1 cellular context compared by ENCODE assay signal in genomic region chr9:36258170-36258988, GRCh38.
TF ChIP-seq lines count a peak whose summit lies in the region.

Gene GNE (minus strand): TSS chr9:36258448. CDS start chr9:36249355, 9,093 bp downstream.

TF ChIP-seq in GM12878, 131 proteins besides CTCF, POLR2A, EP300 and RAD21 (continued from another document and continues in another):
- TF ChIP-seq RB1 (IDR thresholded peaks at IDR 0.05; ENCODE audit: borderline replicate concordance) = peak; percentile 90; the same call in 1 of the 2 replicates
- TF ChIP-seq HDAC6 (IDR thresholded peaks at IDR 0.05; ENCODE audit: unreplicated experiment) = no peak
- TF ChIP-seq, protein P1, sequence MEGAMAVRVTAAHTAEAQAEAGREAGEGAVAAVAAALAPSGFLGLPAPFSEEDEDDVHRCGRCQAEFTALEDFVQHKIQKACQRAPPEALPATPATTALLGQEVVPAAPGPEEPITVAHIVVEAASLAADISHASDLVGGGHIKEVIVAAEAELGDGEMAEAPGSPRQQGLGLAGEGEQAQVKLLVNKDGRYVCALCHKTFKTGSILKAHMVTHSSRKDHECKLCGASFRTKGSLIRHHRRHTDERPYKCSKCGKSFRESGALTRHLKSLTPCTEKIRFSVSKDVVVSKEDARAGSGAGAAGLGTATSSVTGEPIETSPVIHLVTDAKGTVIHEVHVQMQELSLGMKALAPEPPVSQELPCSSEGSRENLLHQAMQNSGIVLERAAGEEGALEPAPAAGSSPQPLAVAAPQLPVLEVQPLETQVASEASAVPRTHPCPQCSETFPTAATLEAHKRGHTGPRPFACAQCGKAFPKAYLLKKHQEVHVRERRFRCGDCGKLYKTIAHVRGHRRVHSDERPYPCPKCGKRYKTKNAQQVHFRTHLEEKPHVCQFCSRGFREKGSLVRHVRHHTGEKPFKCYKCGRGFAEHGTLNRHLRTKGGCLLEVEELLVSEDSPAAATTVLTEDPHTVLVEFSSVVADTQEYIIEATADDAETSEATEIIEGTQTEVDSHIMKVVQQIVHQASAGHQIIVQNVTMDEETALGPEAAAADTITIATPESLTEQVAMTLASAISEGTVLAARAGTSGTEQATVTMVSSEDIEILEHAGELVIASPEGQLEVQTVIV (IDR thresholded peaks at IDR 0.05; ENCODE audit: borderline replicate concordance, partially characterized antibody) = peak; percentile 51
- TF ChIP-seq KAT2A (conservative IDR thresholded peaks at IDR 0.05; ENCODE audit: control insufficient read depth, low read depth, low read length) = no peak
- no peak for TF ChIP-seq SPI1 (IDR thresholded peaks at IDR 0.05; ENCODE audit: borderline replicate concordance, insufficient read depth, low read depth, low read length)
- TF ChIP-seq CREM (IDR thresholded peaks at IDR 0.05; ENCODE audit: low read depth) = peak; percentile 93
- no peak; the same call in 1 of the 2 replicates for TF ChIP-seq STAT1 (conservative IDR thresholded peaks at IDR 0.05)
- TF ChIP-seq, protein P2, sequence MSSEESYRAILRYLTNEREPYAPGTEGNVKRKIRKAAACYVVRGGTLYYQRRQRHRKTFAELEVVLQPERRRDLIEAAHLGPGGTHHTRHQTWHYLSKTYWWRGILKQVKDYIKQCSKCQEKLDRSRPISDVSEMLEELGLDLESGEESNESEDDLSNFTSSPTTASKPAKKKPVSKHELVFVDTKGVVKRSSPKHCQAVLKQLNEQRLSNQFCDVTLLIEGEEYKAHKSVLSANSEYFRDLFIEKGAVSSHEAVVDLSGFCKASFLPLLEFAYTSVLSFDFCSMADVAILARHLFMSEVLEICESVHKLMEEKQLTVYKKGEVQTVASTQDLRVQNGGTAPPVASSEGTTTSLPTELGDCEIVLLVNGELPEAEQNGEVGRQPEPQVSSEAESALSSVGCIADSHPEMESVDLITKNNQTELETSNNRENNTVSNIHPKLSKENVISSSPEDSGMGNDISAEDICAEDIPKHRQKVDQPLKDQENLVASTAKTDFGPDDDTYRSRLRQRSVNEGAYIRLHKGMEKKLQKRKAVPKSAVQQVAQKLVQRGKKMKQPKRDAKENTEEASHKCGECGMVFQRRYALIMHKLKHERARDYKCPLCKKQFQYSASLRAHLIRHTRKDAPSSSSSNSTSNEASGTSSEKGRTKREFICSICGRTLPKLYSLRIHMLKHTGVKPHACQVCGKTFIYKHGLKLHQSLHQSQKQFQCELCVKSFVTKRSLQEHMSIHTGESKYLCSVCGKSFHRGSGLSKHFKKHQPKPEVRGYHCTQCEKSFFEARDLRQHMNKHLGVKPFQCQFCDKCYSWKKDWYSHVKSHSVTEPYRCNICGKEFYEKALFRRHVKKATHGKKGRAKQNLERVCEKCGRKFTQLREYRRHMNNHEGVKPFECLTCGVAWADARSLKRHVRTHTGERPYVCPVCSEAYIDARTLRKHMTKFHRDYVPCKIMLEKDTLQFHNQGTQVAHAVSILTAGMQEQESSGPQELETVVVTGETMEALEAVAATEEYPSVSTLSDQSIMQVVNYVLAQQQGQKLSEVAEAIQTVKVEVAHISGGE (CRISPR knock-in tag; IDR thresholded peaks at IDR 0.05) = no peak
- TF ChIP-seq ASH2L (IDR thresholded peaks at IDR 0.05; ENCODE audit: borderline replicate concordance, low read depth) = no peak
- no peak for TF ChIP-seq BCLAF1 (IDR thresholded peaks at IDR 0.05)
- no peak for TF ChIP-seq CHD4 (IDR thresholded peaks at IDR 0.05)
- TF ChIP-seq, protein P3, sequence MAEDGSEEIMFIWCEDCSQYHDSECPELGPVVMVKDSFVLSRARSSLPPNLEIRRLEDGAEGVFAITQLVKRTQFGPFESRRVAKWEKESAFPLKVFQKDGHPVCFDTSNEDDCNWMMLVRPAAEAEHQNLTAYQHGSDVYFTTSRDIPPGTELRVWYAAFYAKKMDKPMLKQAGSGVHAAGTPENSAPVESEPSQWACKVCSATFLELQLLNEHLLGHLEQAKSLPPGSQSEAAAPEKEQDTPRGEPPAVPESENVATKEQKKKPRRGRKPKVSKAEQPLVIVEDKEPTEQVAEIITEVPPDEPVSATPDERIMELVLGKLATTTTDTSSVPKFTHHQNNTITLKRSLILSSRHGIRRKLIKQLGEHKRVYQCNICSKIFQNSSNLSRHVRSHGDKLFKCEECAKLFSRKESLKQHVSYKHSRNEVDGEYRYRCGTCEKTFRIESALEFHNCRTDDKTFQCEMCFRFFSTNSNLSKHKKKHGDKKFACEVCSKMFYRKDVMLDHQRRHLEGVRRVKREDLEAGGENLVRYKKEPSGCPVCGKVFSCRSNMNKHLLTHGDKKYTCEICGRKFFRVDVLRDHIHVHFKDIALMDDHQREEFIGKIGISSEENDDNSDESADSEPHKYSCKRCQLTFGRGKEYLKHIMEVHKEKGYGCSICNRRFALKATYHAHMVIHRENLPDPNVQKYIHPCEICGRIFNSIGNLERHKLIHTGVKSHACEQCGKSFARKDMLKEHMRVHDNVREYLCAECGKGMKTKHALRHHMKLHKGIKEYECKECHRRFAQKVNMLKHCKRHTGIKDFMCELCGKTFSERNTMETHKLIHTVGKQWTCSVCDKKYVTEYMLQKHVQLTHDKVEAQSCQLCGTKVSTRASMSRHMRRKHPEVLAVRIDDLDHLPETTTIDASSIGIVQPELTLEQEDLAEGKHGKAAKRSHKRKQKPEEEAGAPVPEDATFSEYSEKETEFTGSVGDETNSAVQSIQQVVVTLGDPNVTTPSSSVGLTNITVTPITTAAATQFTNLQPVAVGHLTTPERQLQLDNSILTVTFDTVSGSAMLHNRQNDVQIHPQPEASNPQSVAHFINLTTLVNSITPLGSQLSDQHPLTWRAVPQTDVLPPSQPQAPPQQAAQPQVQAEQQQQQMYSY (CRISPR knock-in tag; IDR thresholded peaks at IDR 0.05) = no peak
- no peak for TF ChIP-seq NFIC (IDR thresholded peaks at IDR 0.05; ENCODE audit: low read depth, low read length)
- peak; percentile 65 for TF ChIP-seq RUNX3 (IDR thresholded peaks at IDR 0.05; ENCODE audit: low read length)
- TF ChIP-seq LARP7 (IDR thresholded peaks at IDR 0.05) = peak; percentile 52; the same call in 1 of the 2 replicates
- TF ChIP-seq IKZF1 (conservative IDR thresholded peaks at IDR 0.05) = peak; percentile 81
- TF ChIP-seq RELB (IDR thresholded peaks at IDR 0.05; ENCODE audit: low read depth) = peak; percentile 67
- TF ChIP-seq GABPA (IDR thresholded peaks at IDR 0.05; ENCODE audit: low read depth) = no peak
- TF ChIP-seq USF2 (IDR thresholded peaks at IDR 0.05; ENCODE audit: borderline replicate concordance, low read depth, low read length) = no peak
- TF ChIP-seq FOXM1 (IDR thresholded peaks at IDR 0.05; ENCODE audit: low read depth, low read length) = no peak; the same call in 1 of the 2 replicates
- no peak for TF ChIP-seq MTA2 (IDR thresholded peaks at IDR 0.05; ENCODE audit: low read depth)
- TF ChIP-seq NBN (IDR thresholded peaks at IDR 0.05) = peak; percentile 78
- TF ChIP-seq ZNF207 (IDR thresholded peaks at IDR 0.05; ENCODE audit: borderline replicate concordance) = peak; percentile 60; the same call in 1 of the 2 replicates
- TF ChIP-seq PBX3 (IDR thresholded peaks at IDR 0.05; ENCODE audit: insufficient replicate concordance, low read depth, low read length) = peak; percentile 51
- TF ChIP-seq ESRRA (IDR thresholded peaks at IDR 0.05; ENCODE audit: low read length) = peak; percentile 84
- TF ChIP-seq EGR1 (IDR thresholded peaks at IDR 0.05; ENCODE audit: borderline replicate concordance in 1 of 2, low read depth in 2 of 2, low read length in 2 of 2) = peak in 1 of 2 experiments; percentile 69; a peak in 2 of 3 replicates
- TF ChIP-seq TBL1XR1 (IDR thresholded peaks at IDR 0.05; ENCODE audit: low read depth, low read length) = 0 out of 2 replicates have a peak, but pooled peaks have one; percentile 54
- no peak for TF ChIP-seq ZZZ3 (IDR thresholded peaks at IDR 0.05; ENCODE audit: control insufficient read depth, insufficient read length, low read depth)
- TF ChIP-seq, protein P4, sequence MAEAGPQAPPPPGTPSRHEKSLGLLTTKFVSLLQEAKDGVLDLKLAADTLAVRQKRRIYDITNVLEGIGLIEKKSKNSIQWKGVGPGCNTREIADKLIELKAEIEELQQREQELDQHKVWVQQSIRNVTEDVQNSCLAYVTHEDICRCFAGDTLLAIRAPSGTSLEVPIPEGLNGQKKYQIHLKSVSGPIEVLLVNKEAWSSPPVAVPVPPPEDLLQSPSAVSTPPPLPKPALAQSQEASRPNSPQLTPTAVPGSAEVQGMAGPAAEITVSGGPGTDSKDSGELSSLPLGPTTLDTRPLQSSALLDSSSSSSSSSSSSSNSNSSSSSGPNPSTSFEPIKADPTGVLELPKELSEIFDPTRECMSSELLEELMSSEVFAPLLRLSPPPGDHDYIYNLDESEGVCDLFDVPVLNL (IDR thresholded peaks at IDR 0.05; ENCODE audit: low read depth, low read length) = peak; percentile 61; the same call in 1 of the 2 replicates
- TF ChIP-seq FOXK2 (IDR thresholded peaks at IDR 0.05) = 0 out of 2 replicates have a peak, but pooled peaks have one; percentile 52
- TF ChIP-seq YBX1 (IDR thresholded peaks at IDR 0.05) = no peak
- no peak for TF ChIP-seq ZNF622 (IDR thresholded peaks at IDR 0.05)
- TF ChIP-seq CHD2 (IDR thresholded peaks at IDR 0.05; ENCODE audit: borderline replicate concordance, low read depth, low read length) = peak; percentile 85
- TF ChIP-seq JUND (IDR thresholded peaks at IDR 0.05; ENCODE audit: low read depth, low read length) = 0 out of 2 replicates have a peak, but pooled peaks have one; percentile 39
- TF ChIP-seq, protein P5, sequence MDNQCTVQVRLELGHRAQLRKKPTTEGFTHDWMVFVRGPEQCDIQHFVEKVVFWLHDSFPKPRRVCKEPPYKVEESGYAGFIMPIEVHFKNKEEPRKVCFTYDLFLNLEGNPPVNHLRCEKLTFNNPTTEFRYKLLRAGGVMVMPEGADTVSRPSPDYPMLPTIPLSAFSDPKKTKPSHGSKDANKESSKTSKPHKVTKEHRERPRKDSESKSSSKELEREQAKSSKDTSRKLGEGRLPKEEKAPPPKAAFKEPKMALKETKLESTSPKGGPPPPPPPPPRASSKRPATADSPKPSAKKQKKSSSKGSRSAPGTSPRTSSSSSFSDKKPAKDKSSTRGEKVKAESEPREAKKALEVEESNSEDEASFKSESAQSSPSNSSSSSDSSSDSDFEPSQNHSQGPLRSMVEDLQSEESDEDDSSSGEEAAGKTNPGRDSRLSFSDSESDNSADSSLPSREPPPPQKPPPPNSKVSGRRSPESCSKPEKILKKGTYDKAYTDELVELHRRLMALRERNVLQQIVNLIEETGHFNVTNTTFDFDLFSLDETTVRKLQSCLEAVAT (IDR thresholded peaks at IDR 0.05) = peak; percentile 100
- TF ChIP-seq MTA3 (IDR thresholded peaks at IDR 0.05; ENCODE audit: borderline replicate concordance, low read length) = no peak
- TF ChIP-seq RFX5 (IDR thresholded peaks at IDR 0.05; ENCODE audit: low read depth, low read length) = peak; percentile 89
- TF ChIP-seq MYB (IDR thresholded peaks at IDR 0.05; ENCODE audit: borderline replicate concordance, low read depth, low read length) = no peak
- peak; percentile 54; the same call in 1 of the 2 replicates for TF ChIP-seq MEF2A (IDR thresholded peaks at IDR 0.05; ENCODE audit: insufficient read depth, low read depth, low read length)
- no peak for TF ChIP-seq SMC3 (IDR thresholded peaks at IDR 0.05; ENCODE audit: borderline replicate concordance, low read length)
